Comparison of ENCODE assay signal across 10 cellular contexts in genomic region chr12:45490232-45490881, GRCh38.
"Had no signal": no experiment of that assay in that cellular context is flagged by ENCODE, and none has a peak within 500 bp of the region (broad histone marks: within the 10 kb centered on the region; RNA-seq: fewer than 3 reads in every experiment).

No MANE protein-coding gene starts in this region.

- ATAC-seq: effector memory CD8-positive, alpha-beta T cell; left colon had no signal

- H3K27me3 ChIP-seq: thyroid gland had no signal

- H3K4me3 ChIP-seq: lung, thyroid gland had no signal

- H3K4me1 ChIP-seq: thyroid gland had no signal

- DNase-seq: activated CD4-positive, alpha-beta T cell treated with anti-CD3 and anti-CD28 coated beads, Interleukin-2, amount 10 ng/mL, durations not matched to agents 7 days and 5 days; activated naive CD4-positive, alpha-beta T cell; activated naive CD8-positive, alpha-beta T cell treated with anti-CD3 and anti-CD28 coated beads, Interleukin-2, amount 10 ng/mL, durations not matched to agents 7 days and 5 days; effector memory CD8-positive, alpha-beta T cell; left colon; nephron progenitor cell; stimulated activated CD4-positive, alpha-beta T cell treated with anti-CD3 and anti-CD28 coated beads, Interleukin-1b, Interleukin-23, amount 100 ng/mL, for 48 hours; T-helper 9 cell; thyroid gland had no signal

- H3K36me3 ChIP-seq: thyroid gland had no signal

- H3K27ac ChIP-seq: thyroid gland had no signal

- H3K9me3 ChIP-seq: thyroid gland had no signal
